Comparison of ENCODE assay signal across 14 cellular contexts in the genomic region with DNA sequence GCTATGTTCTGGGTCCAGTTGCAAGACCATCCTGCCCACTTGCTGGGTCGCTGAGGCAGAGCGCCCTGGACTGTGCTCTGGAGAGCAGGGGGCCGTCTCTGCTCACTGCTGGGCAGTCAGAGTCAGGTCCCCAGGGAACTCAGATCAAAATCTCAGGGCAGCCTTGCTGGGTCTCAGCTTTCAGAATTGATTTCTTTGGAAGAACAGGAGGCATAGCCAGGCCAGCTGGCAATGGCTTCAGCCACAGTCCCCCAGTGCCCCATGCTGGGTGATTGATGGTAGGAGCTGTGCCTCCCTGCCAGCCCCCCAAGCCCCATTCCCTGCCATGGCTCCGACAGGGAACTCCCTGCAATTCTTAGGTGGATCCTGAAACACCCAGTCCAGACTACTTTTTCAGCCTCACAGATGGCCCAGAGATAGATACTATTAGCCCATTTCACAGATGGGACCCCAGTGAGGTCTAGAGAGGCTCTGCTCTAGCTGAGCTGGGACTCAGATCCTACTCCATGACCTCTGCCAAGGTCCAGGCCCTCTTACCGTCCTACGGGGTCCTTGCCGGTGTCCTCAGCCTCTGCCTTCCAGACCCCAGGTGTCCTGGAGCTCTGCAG. TPM values are rescaled to one million over a fixed set of nuclear protein-coding genes. Genes with fewer than 3 reads are reported as not detected.
A peak's percentile ranks its signal among the peaks of the same experiment; 100 is the strongest.
DNase-seq lines count a peak whose midpoint lies in the region; ATAC-seq and TF ChIP-seq lines count a peak whose summit lies in the region.
"Had no signal": no experiment of that assay in that cellular context is flagged by ENCODE, and none has a peak within 500 bp of the region (broad histone marks: within the 10 kb centered on the region; RNA-seq: fewer than 3 reads in every experiment).

No MANE protein-coding gene starts in this region.

- no peak for TF ChIP-seq EP300 in gastroesophageal sphincter (IDR thresholded peaks at IDR 0.05)

- TF ChIP-seq POLR2A in gastroesophageal sphincter (IDR thresholded peaks at IDR 0.05) (no peak), prostate gland (IDR thresholded peaks at IDR 0.05) (no peak)

- peaks cover 0 to 84% (median 32%) of the 10 kb centered on the region in 3 donors for H3K4me1 ChIP-seq in gastroesophageal sphincter
- H3K4me1 ChIP-seq in prostate gland (replicated peaks), result no peaks in the 10 kb centered on the region
- H3K4me1 ChIP-seq in aorta (ENCODE audit: control insufficient read depth in 1 of 2, insufficient read depth in 2 of 2, low read length in 2 of 2), result peaks cover 0 to 5% of the 10 kb centered on the region in 2 donors

- DNase-seq in Right ventricle myocardium superior (peak; percentile 43), cardiac septum (ENCODE audit: low spot score) (no peak), prostate gland (ENCODE audit: low spot score) (no peak), aorta (peak; percentile 58 to 65)
- no peak for DNase-seq in stimulated activated CD4-positive, alpha-beta T cell treated with anti-CD3 and anti-CD28 coated beads, Interleukin-1b, Interleukin-23, amount 100 ng/mL, for 48 hours
- no peak for DNase-seq in activated CD4-positive, alpha-beta T cell treated with anti-CD3 and anti-CD28 coated beads, Interleukin-2, amount 10 ng/mL, durations not matched to agents 24 days and 14 days
- DNase-seq: ACHN; activated CD8-positive, alpha-beta memory T cell treated with anti-CD3 and anti-CD28 coated beads for 24 hours; cerebellar nuclear complex; NCI-H1436; NCI-H510A had no signal

- H3K36me3 ChIP-seq in gastroesophageal sphincter (no peaks in the 10 kb centered on the region), prostate gland (no peaks in the 10 kb centered on the region), aorta (ENCODE audit: control insufficient read depth in 1 of 2, insufficient read depth in 2 of 2, low read length in 1 of 2) (no peaks in the 10 kb centered on the region)

- peak overlapping the region in 1 of 2 donors; percentile 44 for H3K4me3 ChIP-seq in gastroesophageal sphincter
- H3K4me3 ChIP-seq in prostate gland, result peak overlapping the region; percentile 0 to 2
- H3K4me3 ChIP-seq in aorta (ENCODE audit: low read length in 2 of 2), result no peak overlapping the region

- H3K4me1 Mint-ChIP-seq in activated CD4-positive, alpha-beta T cell treated with anti-CD3 and anti-CD28 coated beads, Interleukin-2, amount 10 ng/mL, durations not matched to agents 24 days and 14 days, result peaks cover 2% of the 10 kb centered on the region
- H3K4me1 Mint-ChIP-seq: IgD-negative memory B cell had no signal

- H3K9me3 ChIP-seq in gastroesophageal sphincter (no peaks in the 10 kb centered on the region), prostate gland (no peaks in the 10 kb centered on the region), aorta (ENCODE audit: control insufficient read depth, low read length) (no peaks in the 10 kb centered on the region)

- ATAC-seq in Right ventricle myocardium superior (ENCODE audit: poor library complexity) (no peak), gastroesophageal sphincter (no peak), aorta (ENCODE audit: low FRiP score) (no peak), HG02610 (IDR thresholded peaks at IDR 0.05; ENCODE audit: unreplicated experiment) (no peak)

- H3K27ac Mint-ChIP-seq in activated CD4-positive, alpha-beta T cell treated with anti-CD3 and anti-CD28 coated beads, Interleukin-2, amount 10 ng/mL, durations not matched to agents 24 days and 14 days, result no peak overlapping the region

- no peak for TF ChIP-seq CTCF in gastroesophageal sphincter (IDR thresholded peaks at IDR 0.05)
- TF ChIP-seq CTCF in prostate gland (IDR thresholded peaks at IDR 0.05), result no peak

- WGBS in gastroesophageal sphincter (ENCODE audit: low coverage in 1 of 2), 2 donors, result no CpG with 5 or more reads among the region's 7 CpGs
- 79% methylated on average over 7 of the region's 7 CpGs for WGBS in prostate gland
- WGBS in aorta, 2 donors, result 9 to 17% methylated on average over 7 of the region's 7 CpGs

- H3K9me3 Mint-ChIP-seq in activated CD4-positive, alpha-beta T cell treated with anti-CD3 and anti-CD28 coated beads, Interleukin-2, amount 10 ng/mL, durations not matched to agents 24 days and 14 days, result peaks cover 7% of the 10 kb centered on the region

- H3K27ac ChIP-seq in gastroesophageal sphincter, result peak overlapping the region in 3 of 4 donors; percentile 79 to 84 (median 80)
- H3K27ac ChIP-seq in prostate gland, result peak overlapping the region in 1 of 2 donors; percentile 31
- peak overlapping the region in 1 of 2 donors; percentile 45 for H3K27ac ChIP-seq in aorta (ENCODE audit: low read depth in 1 of 2, low read length in 2 of 2)

- no peak overlapping the region for H3K4me3 Mint-ChIP-seq in activated CD4-positive, alpha-beta T cell treated with anti-CD3 and anti-CD28 coated beads, Interleukin-2, amount 10 ng/mL, durations not matched to agents 24 days and 14 days

- H3K27me3 ChIP-seq in gastroesophageal sphincter, result no peaks in the 10 kb centered on the region
- H3K27me3 ChIP-seq in prostate gland (replicated peaks; ENCODE audit: insufficient read depth), result no peaks in the 10 kb centered on the region
- no peaks in the 10 kb centered on the region for H3K27me3 ChIP-seq in aorta (ENCODE audit: control insufficient read depth in 1 of 2, insufficient read depth in 2 of 2, low read length in 1 of 2)

- peaks cover 1% of the 10 kb centered on the region for H3K27me3 Mint-ChIP-seq in activated CD4-positive, alpha-beta T cell treated with anti-CD3 and anti-CD28 coated beads, Interleukin-2, amount 10 ng/mL, durations not matched to agents 24 days and 14 days

- intact Hi-C loops in Right ventricle myocardium superior (cut with DNase I), result no loop called here
- intact Hi-C loops in cardiac septum (cut with DNase I), result no loop called here
- intact Hi-C loops in prostate gland (cut with DNase I), result no loop called here
- intact Hi-C loops in aorta (cut with DNase I), result no loop called here
- intact Hi-C loops in activated CD4-positive, alpha-beta T cell treated with anti-CD3 and anti-CD28 coated beads, Interleukin-2, amount 10 ng/mL, durations not matched to agents 24 days and 14 days (cut with micrococcal nuclease), result no loop called here

- peaks cover 1% of the 10 kb centered on the region for H3K36me3 Mint-ChIP-seq in activated CD4-positive, alpha-beta T cell treated with anti-CD3 and anti-CD28 coated beads, Interleukin-2, amount 10 ng/mL, durations not matched to agents 24 days and 14 days (ENCODE audit: low read depth)

RNA-seq across cellular contexts. Expression of a gene that starts 0.5 kb away (rescaled TPM):
- 33.5 TPM for total RNA-seq in Right ventricle myocardium superior
- 28.0 TPM for total RNA-seq in cardiac septum
- 10 to 100 TPM; 18.5 to 77.7 (median 42.2) TPM for total RNA-seq in gastroesophageal sphincter
- total RNA-seq in prostate gland, result 10 to 100 TPM; 24.6 to 26.1 TPM
- 10 to 100 TPM; 50.5 to 85.6 TPM for total RNA-seq in aorta
- polyA plus RNA-seq in aorta, result 1 to 10 TPM in 1 of 2 donors, under 1 TPM in 1; 0.63 to 8.5 TPM
- not detected in 2 replicates for total RNA-seq in activated CD4-positive, alpha-beta T cell treated with anti-CD3 and anti-CD28 coated beads, Interleukin-2, amount 10 ng/mL, durations not matched to agents 24 days and 14 days
- polyA plus RNA-seq: IgD-negative memory B cell had no signal

RNA-seq across cellular contexts. Expression of a gene that starts 1.5 kb away (rescaled TPM):
- total RNA-seq in Right ventricle myocardium superior (23.5 TPM), cardiac septum (9.3 TPM), gastroesophageal sphincter (100 to 1,000 TPM in 1 of 4 donors, 10 to 100 TPM in 3; 12.8 to 102 (median 33.7) TPM), prostate gland (10 to 100 TPM; 38.5 to 46.6 TPM), aorta (100 to 1,000 TPM in 1 of 2 donors, 10 to 100 TPM in 1; 70.0 to 123 TPM)
- 100 to 1,000 TPM in 1 of 2 donors, 10 to 100 TPM in 1; 74.0 to 209 TPM for polyA plus RNA-seq in aorta
- total RNA-seq in activated CD4-positive, alpha-beta T cell treated with anti-CD3 and anti-CD28 coated beads, Interleukin-2, amount 10 ng/mL, durations not matched to agents 24 days and 14 days, result 0.44 TPM in 1 of 2 replicates, not detected in the other
- polyA plus RNA-seq: IgD-negative memory B cell had no signal

RNA-seq across cellular contexts. Expression of a gene that starts 11.3 kb away (rescaled TPM):
- total RNA-seq in Right ventricle myocardium superior, result 43.2 TPM
- 33.0 TPM for total RNA-seq in cardiac septum
- total RNA-seq in gastroesophageal sphincter, result 100 to 1,000 TPM in 2 of 4 donors, 10 to 100 TPM in 2; 36.5 to 408 (median 149) TPM
- total RNA-seq in prostate gland, result 100 to 1,000 TPM; 128 to 347 TPM
- total RNA-seq in aorta, result 100 to 1,000 TPM; 520 to 688 TPM
- polyA plus RNA-seq in aorta, result 1,000 to 10,000 TPM in 1 of 2 donors, 100 to 1,000 TPM in 1; 715 to 1,837 TPM
- not detected in 2 replicates for total RNA-seq in activated CD4-positive, alpha-beta T cell treated with anti-CD3 and anti-CD28 coated beads, Interleukin-2, amount 10 ng/mL, durations not matched to agents 24 days and 14 days
- polyA plus RNA-seq: IgD-negative memory B cell had no signal

Comparison
In these comparisons a context has a peak if more than half of its experiments do, and no peak if none do; other contexts are left out.
1. DNase-seq: peak in Right ventricle myocardium superior (single experiment) and aorta (2 of 2); none in cardiac septum (single experiment), prostate gland (single experiment), stimulated activated CD4-positive, alpha-beta T cell treated with anti-CD3 and anti-CD28 coated beads, Interleukin-1b, Interleukin-23, amount 100 ng/mL, for 48 hours (single experiment) and activated CD4-positive, alpha-beta T cell treated with anti-CD3 and anti-CD28 coated beads, Interleukin-2, amount 10 ng/mL, durations not matched to agents 24 days and 14 days (single experiment).
2. H3K4me3 ChIP-seq: peak in prostate gland (2 of 2); none in aorta (0 of 2).
3. RNA of a gene that starts 0.5 kb away (total RNA-seq): 50.5 to 85.6 TPM in aorta, 18.5 to 77.7 TPM in gastroesophageal sphincter, 33.5 TPM in Right ventricle myocardium superior (single experiment), 28.0 TPM in cardiac septum (single experiment) and 24.6 to 26.1 TPM in prostate gland; not detected in activated CD4-positive, alpha-beta T cell treated with anti-CD3 and anti-CD28 coated beads, Interleukin-2, amount 10 ng/mL, durations not matched to agents 24 days and 14 days; every median in the first group is over 10 times any median in the second.
4. RNA of a gene that starts 11.3 kb away (total RNA-seq): 520 to 688 TPM in aorta, 128 to 347 TPM in prostate gland, 36.5 to 408 TPM in gastroesophageal sphincter, 43.2 TPM in Right ventricle myocardium superior (single experiment) and 33.0 TPM in cardiac septum (single experiment); not detected in activated CD4-positive, alpha-beta T cell treated with anti-CD3 and anti-CD28 coated beads, Interleukin-2, amount 10 ng/mL, durations not matched to agents 24 days and 14 days; every median in the first group is over 10 times any median in the second.